In the genomic region with DNA sequence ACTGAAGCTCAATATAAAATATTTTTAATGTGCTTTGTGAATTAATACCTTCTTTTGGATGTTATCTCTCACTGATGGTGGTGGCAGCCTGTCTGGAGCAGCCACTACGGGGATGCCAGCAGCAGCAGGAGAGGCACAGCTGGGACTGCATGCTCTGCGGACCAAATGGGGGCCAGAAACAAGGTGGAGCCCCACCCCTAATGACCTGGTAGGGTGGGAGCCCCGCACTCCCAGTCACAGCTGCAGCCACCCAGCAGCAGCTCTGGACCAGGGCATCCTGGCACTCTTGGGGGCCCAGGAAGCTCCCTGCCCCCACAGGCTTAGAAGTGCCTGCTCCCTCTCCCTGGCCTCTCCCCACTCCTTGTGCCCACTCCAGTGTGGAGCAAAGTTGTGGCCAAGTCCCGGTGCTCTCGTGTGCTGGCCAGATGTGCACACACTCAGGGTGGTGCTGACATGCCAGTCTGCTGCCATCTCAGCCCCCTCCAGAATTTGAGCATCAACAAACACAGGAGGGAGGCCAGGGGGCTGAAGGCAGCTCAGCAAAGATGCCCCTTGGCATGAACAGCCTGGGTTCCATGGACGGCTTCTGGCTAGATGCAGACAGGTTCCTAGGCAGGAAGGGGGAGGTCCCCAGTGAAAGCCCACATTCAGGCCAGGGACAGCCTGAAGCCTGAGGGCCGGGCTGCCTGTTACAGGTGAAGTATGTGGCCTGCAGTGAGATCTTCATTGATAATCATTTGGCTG, we compare ENCODE assay signal across 2 cellular contexts.
TF ChIP-seq lines count a peak whose summit lies in the region.

No MANE protein-coding gene starts in this region.

TF ChIP-seq in IMR-90, 13 proteins besides CTCF, POLR2A, EP300 and RAD21 (continued from another document):
- TF ChIP-seq, protein P1, sequence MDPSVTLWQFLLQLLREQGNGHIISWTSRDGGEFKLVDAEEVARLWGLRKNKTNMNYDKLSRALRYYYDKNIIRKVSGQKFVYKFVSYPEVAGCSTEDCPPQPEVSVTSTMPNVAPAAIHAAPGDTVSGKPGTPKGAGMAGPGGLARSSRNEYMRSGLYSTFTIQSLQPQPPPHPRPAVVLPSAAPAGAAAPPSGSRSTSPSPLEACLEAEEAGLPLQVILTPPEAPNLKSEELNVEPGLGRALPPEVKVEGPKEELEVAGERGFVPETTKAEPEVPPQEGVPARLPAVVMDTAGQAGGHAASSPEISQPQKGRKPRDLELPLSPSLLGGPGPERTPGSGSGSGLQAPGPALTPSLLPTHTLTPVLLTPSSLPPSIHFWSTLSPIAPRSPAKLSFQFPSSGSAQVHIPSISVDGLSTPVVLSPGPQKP (IDR thresholded peaks at IDR 0.05; ENCODE audit: borderline replicate concordance, low read depth, low read length) = no peak
- no peak for TF ChIP-seq MAZ (IDR thresholded peaks at IDR 0.05; ENCODE audit: borderline replicate concordance, low read depth, low read length)
- no peak for TF ChIP-seq MAFK (IDR thresholded peaks at IDR 0.05; ENCODE audit: low read depth, low read length)
- TF ChIP-seq, protein P2, sequence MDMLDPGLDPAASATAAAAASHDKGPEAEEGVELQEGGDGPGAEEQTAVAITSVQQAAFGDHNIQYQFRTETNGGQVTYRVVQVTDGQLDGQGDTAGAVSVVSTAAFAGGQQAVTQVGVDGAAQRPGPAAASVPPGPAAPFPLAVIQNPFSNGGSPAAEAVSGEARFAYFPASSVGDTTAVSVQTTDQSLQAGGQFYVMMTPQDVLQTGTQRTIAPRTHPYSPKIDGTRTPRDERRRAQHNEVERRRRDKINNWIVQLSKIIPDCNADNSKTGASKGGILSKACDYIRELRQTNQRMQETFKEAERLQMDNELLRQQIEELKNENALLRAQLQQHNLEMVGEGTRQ (IDR thresholded peaks at IDR 0.05; ENCODE audit: low read depth, low read length) = no peak
- no peak for TF ChIP-seq SMC3 (IDR thresholded peaks at IDR 0.05; ENCODE audit: low read depth, low read length)
- no peak for TF ChIP-seq CEBPB (IDR thresholded peaks at IDR 0.05; ENCODE audit: low read depth, low read length)
- TF ChIP-seq FOS (IDR thresholded peaks at IDR 0.05; ENCODE audit: low read depth, low read length) = no peak

TF ChIP-seq in WTC11, 78 proteins besides CTCF, POLR2A, EP300 and RAD21 (continued from another document):
- TF ChIP-seq, protein P3, sequence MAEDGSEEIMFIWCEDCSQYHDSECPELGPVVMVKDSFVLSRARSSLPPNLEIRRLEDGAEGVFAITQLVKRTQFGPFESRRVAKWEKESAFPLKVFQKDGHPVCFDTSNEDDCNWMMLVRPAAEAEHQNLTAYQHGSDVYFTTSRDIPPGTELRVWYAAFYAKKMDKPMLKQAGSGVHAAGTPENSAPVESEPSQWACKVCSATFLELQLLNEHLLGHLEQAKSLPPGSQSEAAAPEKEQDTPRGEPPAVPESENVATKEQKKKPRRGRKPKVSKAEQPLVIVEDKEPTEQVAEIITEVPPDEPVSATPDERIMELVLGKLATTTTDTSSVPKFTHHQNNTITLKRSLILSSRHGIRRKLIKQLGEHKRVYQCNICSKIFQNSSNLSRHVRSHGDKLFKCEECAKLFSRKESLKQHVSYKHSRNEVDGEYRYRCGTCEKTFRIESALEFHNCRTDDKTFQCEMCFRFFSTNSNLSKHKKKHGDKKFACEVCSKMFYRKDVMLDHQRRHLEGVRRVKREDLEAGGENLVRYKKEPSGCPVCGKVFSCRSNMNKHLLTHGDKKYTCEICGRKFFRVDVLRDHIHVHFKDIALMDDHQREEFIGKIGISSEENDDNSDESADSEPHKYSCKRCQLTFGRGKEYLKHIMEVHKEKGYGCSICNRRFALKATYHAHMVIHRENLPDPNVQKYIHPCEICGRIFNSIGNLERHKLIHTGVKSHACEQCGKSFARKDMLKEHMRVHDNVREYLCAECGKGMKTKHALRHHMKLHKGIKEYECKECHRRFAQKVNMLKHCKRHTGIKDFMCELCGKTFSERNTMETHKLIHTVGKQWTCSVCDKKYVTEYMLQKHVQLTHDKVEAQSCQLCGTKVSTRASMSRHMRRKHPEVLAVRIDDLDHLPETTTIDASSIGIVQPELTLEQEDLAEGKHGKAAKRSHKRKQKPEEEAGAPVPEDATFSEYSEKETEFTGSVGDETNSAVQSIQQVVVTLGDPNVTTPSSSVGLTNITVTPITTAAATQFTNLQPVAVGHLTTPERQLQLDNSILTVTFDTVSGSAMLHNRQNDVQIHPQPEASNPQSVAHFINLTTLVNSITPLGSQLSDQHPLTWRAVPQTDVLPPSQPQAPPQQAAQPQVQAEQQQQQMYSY (CRISPR knock-in tag; IDR thresholded peaks at IDR 0.05) = no peak
- TF ChIP-seq ZNF317 (CRISPR knock-in tag; IDR thresholded peaks at IDR 0.05; ENCODE audit: borderline replicate concordance, low read depth) (no peak), SP1 (CRISPR knock-in tag; conservative IDR thresholded peaks at IDR 0.05) (no peak), TCF7 (CRISPR knock-in tag; IDR thresholded peaks at IDR 0.05; ENCODE audit: low read depth) (no peak), FOXK1 (CRISPR knock-in tag; IDR thresholded peaks at IDR 0.05) (no peak), FOXP1 (CRISPR knock-in tag; IDR thresholded peaks at IDR 0.05; ENCODE audit: borderline replicate concordance) (no peak), ZNF423 (CRISPR knock-in tag; IDR thresholded peaks at IDR 0.05) (no peak), ATF1 (CRISPR knock-in tag; IDR thresholded peaks at IDR 0.05) (no peak), ETV6 (CRISPR knock-in tag; IDR thresholded peaks at IDR 0.05) (no peak), CDX4 (CRISPR knock-in tag; IDR thresholded peaks at IDR 0.05; ENCODE audit: borderline replicate concordance) (no peak)
- TF ChIP-seq, protein P4, sequence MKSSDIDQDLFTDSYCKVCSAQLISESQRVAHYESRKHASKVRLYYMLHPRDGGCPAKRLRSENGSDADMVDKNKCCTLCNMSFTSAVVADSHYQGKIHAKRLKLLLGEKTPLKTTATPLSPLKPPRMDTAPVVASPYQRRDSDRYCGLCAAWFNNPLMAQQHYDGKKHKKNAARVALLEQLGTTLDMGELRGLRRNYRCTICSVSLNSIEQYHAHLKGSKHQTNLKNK (CRISPR knock-in tag; IDR thresholded peaks at IDR 0.05) = no peak
- TF ChIP-seq, protein P5, sequence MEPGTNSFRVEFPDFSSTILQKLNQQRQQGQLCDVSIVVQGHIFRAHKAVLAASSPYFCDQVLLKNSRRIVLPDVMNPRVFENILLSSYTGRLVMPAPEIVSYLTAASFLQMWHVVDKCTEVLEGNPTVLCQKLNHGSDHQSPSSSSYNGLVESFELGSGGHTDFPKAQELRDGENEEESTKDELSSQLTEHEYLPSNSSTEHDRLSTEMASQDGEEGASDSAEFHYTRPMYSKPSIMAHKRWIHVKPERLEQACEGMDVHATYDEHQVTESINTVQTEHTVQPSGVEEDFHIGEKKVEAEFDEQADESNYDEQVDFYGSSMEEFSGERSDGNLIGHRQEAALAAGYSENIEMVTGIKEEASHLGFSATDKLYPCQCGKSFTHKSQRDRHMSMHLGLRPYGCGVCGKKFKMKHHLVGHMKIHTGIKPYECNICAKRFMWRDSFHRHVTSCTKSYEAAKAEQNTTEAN (CRISPR knock-in tag; IDR thresholded peaks at IDR 0.05) = no peak
- TF ChIP-seq, protein P6, sequence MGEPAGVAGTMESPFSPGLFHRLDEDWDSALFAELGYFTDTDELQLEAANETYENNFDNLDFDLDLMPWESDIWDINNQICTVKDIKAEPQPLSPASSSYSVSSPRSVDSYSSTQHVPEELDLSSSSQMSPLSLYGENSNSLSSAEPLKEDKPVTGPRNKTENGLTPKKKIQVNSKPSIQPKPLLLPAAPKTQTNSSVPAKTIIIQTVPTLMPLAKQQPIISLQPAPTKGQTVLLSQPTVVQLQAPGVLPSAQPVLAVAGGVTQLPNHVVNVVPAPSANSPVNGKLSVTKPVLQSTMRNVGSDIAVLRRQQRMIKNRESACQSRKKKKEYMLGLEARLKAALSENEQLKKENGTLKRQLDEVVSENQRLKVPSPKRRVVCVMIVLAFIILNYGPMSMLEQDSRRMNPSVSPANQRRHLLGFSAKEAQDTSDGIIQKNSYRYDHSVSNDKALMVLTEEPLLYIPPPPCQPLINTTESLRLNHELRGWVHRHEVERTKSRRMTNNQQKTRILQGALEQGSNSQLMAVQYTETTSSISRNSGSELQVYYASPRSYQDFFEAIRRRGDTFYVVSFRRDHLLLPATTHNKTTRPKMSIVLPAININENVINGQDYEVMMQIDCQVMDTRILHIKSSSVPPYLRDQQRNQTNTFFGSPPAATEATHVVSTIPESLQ (CRISPR knock-in tag; IDR thresholded peaks at IDR 0.05) = no peak
TF ChIP-seq in WTC11: peak in this region for 0.
